In the genomic region with DNA sequence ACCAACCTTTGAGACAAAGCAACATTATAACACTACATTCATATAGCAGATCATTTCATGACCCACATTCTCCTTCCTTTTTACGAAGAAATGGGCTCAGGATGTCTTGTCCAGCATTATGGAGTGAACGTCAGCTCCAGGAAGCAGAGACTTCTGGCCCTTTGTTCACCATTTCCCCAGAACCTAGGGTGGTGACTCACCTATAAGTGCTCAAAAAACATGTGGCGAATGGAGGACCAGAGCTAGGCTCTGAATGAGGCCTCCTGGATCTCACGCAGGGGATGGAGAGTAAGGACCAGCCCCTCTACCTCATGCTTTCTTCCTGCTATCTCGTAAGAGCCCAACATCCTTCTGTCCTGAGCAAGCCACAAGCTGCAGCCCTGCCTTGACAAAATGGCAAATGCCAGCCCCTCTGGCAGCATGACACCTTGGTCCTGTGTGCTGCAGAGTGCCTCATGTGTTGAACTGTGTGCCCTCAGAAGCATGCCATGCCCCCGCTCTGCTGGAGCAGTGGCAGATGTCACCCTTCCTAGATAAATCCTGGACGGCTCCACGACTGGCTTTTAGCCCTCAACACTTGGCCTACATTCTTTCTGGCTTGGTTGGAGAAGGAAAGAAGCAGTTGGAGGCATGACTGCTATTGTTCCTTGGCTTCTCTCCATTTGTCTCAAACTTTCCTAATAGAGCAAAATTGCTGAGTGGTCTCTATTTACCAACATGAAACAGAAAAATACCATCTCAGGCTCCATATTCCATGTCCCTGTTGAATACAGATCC, we compare ENCODE assay signal across 11 cellular contexts. TPM values are rescaled to one million over a fixed set of nuclear protein-coding genes. Genes with fewer than 3 reads are reported as not detected.
DNase-seq lines count a peak whose midpoint lies in the region; ATAC-seq and TF ChIP-seq lines count a peak whose summit lies in the region.
"Had no signal": no experiment of that assay in that cellular context is flagged by ENCODE, and none has a peak within 500 bp of the region (broad histone marks: within the 10 kb centered on the region; RNA-seq: fewer than 3 reads in every experiment).

No MANE protein-coding gene starts in this region.

- no peak overlapping the region for H3K9ac ChIP-seq in mesendoderm (ENCODE audit: low read length)

- TF ChIP-seq CTCF in endothelial cell (IDR thresholded peaks at IDR 0.05; ENCODE audit: unreplicated experiment) = no peak
- no peak for TF ChIP-seq CTCF in vagina (IDR thresholded peaks at IDR 0.05)

- H3K4me3 ChIP-seq in mesendoderm (ENCODE audit: low read length) (no peak overlapping the region), vagina (no peak overlapping the region)
- H3K4me3 ChIP-seq: dorsolateral prefrontal cortex had no signal

- H3K27me3 ChIP-seq in mesendoderm (ENCODE audit: insufficient read depth, low read length, poor library complexity) = no peaks in the 10 kb centered on the region
- H3K27me3 ChIP-seq in vagina = no peaks in the 10 kb centered on the region
- H3K27me3 ChIP-seq: dorsolateral prefrontal cortex had no signal

- H3K56ac ChIP-seq in mesendoderm (ENCODE audit: low read length) = peak overlapping the region; percentile 30

- no peaks in the 10 kb centered on the region for H3K9me3 Mint-ChIP-seq in activated naive CD4-positive, alpha-beta T cell treated with anti-CD3 and anti-CD28 coated beads for 36 hours
- H3K9me3 Mint-ChIP-seq in endothelial cell (ENCODE audit: unreplicated experiment) = no peaks in the 10 kb centered on the region
- H3K9me3 Mint-ChIP-seq: memory B cell had no signal

- intact Hi-C loops in activated naive CD4-positive, alpha-beta T cell treated with anti-CD3 and anti-CD28 coated beads for 36 hours (cut with micrococcal nuclease) = no loop called here
- intact Hi-C loops in vagina (cut with DNase I) = no loop called here

- WGBS in mesendoderm (ENCODE audit: extremely low coverage, insufficient coverage, low lambda C conversion rate) = no CpG with 5 or more reads among the region's 8 CpGs

- H3K18ac ChIP-seq in mesendoderm (ENCODE audit: low read length) = no peak overlapping the region

- H3K27me3 Mint-ChIP-seq in activated naive CD4-positive, alpha-beta T cell treated with anti-CD3 and anti-CD28 coated beads for 36 hours (ENCODE audit: low read depth) = no peaks in the 10 kb centered on the region
- peaks cover 4% of the 10 kb centered on the region for H3K27me3 Mint-ChIP-seq in endothelial cell (ENCODE audit: unreplicated experiment)
- H3K27me3 Mint-ChIP-seq: memory B cell had no signal

- no peak overlapping the region for H3K27ac ChIP-seq in mesendoderm (ENCODE audit: low read depth, low read length)
- H3K27ac ChIP-seq in vagina = peak overlapping the region; percentile 87

- H4K8ac ChIP-seq in mesendoderm (ENCODE audit: low read depth, low read length) = no peak overlapping the region

- peaks cover 14% of the 10 kb centered on the region for H3K36me3 Mint-ChIP-seq in activated naive CD4-positive, alpha-beta T cell treated with anti-CD3 and anti-CD28 coated beads for 36 hours (ENCODE audit: low read depth)
- peaks cover 12% of the 10 kb centered on the region for H3K36me3 Mint-ChIP-seq in endothelial cell (ENCODE audit: low read depth, unreplicated experiment)

- no peak overlapping the region for H3K23ac ChIP-seq in mesendoderm (ENCODE audit: low read length)

- peaks cover 37% of the 10 kb centered on the region for H3K4me1 Mint-ChIP-seq in activated naive CD4-positive, alpha-beta T cell treated with anti-CD3 and anti-CD28 coated beads for 36 hours (ENCODE audit: low read depth)
- peaks cover 48% of the 10 kb centered on the region for H3K4me1 Mint-ChIP-seq in endothelial cell (ENCODE audit: unreplicated experiment)

- H3K4me2 ChIP-seq in mesendoderm (ENCODE audit: low read length) = no peak overlapping the region

- TF ChIP-seq POLR2A in vagina (IDR thresholded peaks at IDR 0.05) = no peak

- no peak overlapping the region for H2BK5ac ChIP-seq in mesendoderm (ENCODE audit: low read length)

- no peak for ATAC-seq in GM19324 (IDR thresholded peaks at IDR 0.05; ENCODE audit: low FRiP score, unreplicated experiment)
- ATAC-seq in GM18861 (IDR thresholded peaks at IDR 0.05; ENCODE audit: unreplicated experiment) = no peak

- no peak for DNase-seq in activated naive CD4-positive, alpha-beta T cell treated with anti-CD3 and anti-CD28 coated beads for 36 hours
- no peak for DNase-seq in activated naive CD4-positive, alpha-beta T cell (lab: John Stamatoyannopoulos, UW)
- DNase-seq in endothelial cell (ENCODE audit: low spot score) (no peak), mesendoderm (no peak), vagina (ENCODE audit: extremely low spot score in 2 of 2) (no peak), NOMO-1 treated with dmso at 0.1 percent for 144 hours (lab: John Stamatoyannopoulos, UW; ENCODE audit: unreplicated experiment) (no peak)
- DNase-seq: activated CD4-positive, alpha-beta T cell treated with anti-CD3 and anti-CD28 coated beads, Interleukin-2, amount 50 U/mL, for 4 hours had no signal

- no peak overlapping the region for H4K5ac ChIP-seq in mesendoderm (ENCODE audit: low read length)

- H3K4me1 ChIP-seq in mesendoderm (ENCODE audit: control insufficient read depth, low read depth, low read length) = peaks cover 35% of the 10 kb centered on the region
- H3K4me1 ChIP-seq in vagina = peaks cover 61% of the 10 kb centered on the region

- H3K27ac Mint-ChIP-seq in activated naive CD4-positive, alpha-beta T cell treated with anti-CD3 and anti-CD28 coated beads for 36 hours = peak overlapping the region; percentile 57
- peak overlapping the region; percentile 48 for H3K27ac Mint-ChIP-seq in endothelial cell (ENCODE audit: unreplicated experiment)
- H3K27ac Mint-ChIP-seq: memory B cell had no signal

- H2BK120ac ChIP-seq in mesendoderm (ENCODE audit: low read depth, low read length) = no peak overlapping the region

- H2AK5ac ChIP-seq in mesendoderm (ENCODE audit: low read length) = peak overlapping the region; percentile 88

- H3K79me2 ChIP-seq in mesendoderm (ENCODE audit: control insufficient read depth, insufficient read depth, low read length) = no peaks in the 10 kb centered on the region

- H3K36me3 ChIP-seq in mesendoderm (ENCODE audit: control insufficient read depth, insufficient read depth, low read length) (peaks cover 2% of the 10 kb centered on the region), vagina (peaks cover 0 to 5% of the 10 kb centered on the region in 2 donors)

- no peak overlapping the region for H2BK15ac ChIP-seq in mesendoderm (replicated peaks; ENCODE audit: low read depth)

- H3K4me3 Mint-ChIP-seq in activated naive CD4-positive, alpha-beta T cell treated with anti-CD3 and anti-CD28 coated beads for 36 hours = no peak overlapping the region
- peak overlapping the region; percentile 31 for H3K4me3 Mint-ChIP-seq in endothelial cell (ENCODE audit: unreplicated experiment)
- H3K4me3 Mint-ChIP-seq: memory B cell had no signal

- H3K79me1 ChIP-seq in mesendoderm (ENCODE audit: low read length) = peaks cover 13% of the 10 kb centered on the region

- no peak overlapping the region for H3K4ac ChIP-seq in mesendoderm (ENCODE audit: low read depth, low read length)

- CTCF ChIA-PET in activated naive CD4-positive, alpha-beta T cell treated with anti-CD3 and anti-CD28 coated beads for 36 hours (lab: Charles Lee) = interaction anchor here (0.6 kb wide), 1 partner anchor 10 kb away, joined by 4 read pairs; no protein-coding TSS in a partner anchor

- no peaks in the 10 kb centered on the region for H3K9me3 ChIP-seq in vagina

RNA-seq across cellular contexts. Expression of a gene that starts 6.5 kb away (rescaled TPM):
- total RNA-seq in activated naive CD4-positive, alpha-beta T cell treated with anti-CD3 and anti-CD28 coated beads for 36 hours = 1 to 10 TPM; 7.6 to 8.0 TPM
- total RNA-seq in endothelial cell (ENCODE audit: unreplicated experiment) = 25.9 TPM
- 8.4 TPM for polyA plus RNA-seq in mesendoderm (2013, experiment 1 of 2)
- polyA plus RNA-seq in mesendoderm (2013, experiment 2 of 2) = 8.7 TPM
- 41.5 TPM for total RNA-seq in vagina

RNA-seq across cellular contexts. Expression of a gene that starts 45.1 kb away (rescaled TPM):
- 10 to 100 TPM; 34.9 to 39.5 TPM for total RNA-seq in activated naive CD4-positive, alpha-beta T cell treated with anti-CD3 and anti-CD28 coated beads for 36 hours
- 11.3 TPM for total RNA-seq in endothelial cell (ENCODE audit: unreplicated experiment)
- polyA plus RNA-seq in mesendoderm (2013, experiment 1 of 2) = 20.0 TPM
- polyA plus RNA-seq in mesendoderm (2013, experiment 2 of 2) = 20.1 TPM
- 15.5 TPM for total RNA-seq in vagina
